ENCODE assay signal across 1 cellular context in the genomic region with DNA sequence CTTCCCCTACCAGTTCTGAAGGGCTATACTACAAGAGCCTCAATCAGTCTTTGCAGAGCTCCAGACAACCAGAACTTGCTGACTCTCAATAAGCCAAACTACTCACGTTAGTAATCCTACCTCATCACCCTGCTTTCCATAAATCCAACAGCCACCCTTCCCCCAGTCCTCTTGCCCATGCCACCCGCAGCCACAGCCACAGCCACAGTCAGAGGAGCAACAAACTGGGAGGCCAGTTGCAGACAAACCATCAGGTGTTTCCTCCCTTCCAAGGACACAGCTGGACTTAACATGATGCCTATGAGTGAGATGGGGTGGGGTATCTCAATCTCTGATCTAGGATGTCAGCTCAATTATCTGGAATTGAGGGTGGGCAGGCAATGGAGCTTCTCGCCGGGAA.
TF ChIP-seq lines count a peak whose summit lies in the region.

No MANE protein-coding gene starts in this region.

TF ChIP-seq in GM23338, 12 proteins besides CTCF, POLR2A, EP300 and RAD21 (continued from another document):
- TF ChIP-seq, protein P1, sequence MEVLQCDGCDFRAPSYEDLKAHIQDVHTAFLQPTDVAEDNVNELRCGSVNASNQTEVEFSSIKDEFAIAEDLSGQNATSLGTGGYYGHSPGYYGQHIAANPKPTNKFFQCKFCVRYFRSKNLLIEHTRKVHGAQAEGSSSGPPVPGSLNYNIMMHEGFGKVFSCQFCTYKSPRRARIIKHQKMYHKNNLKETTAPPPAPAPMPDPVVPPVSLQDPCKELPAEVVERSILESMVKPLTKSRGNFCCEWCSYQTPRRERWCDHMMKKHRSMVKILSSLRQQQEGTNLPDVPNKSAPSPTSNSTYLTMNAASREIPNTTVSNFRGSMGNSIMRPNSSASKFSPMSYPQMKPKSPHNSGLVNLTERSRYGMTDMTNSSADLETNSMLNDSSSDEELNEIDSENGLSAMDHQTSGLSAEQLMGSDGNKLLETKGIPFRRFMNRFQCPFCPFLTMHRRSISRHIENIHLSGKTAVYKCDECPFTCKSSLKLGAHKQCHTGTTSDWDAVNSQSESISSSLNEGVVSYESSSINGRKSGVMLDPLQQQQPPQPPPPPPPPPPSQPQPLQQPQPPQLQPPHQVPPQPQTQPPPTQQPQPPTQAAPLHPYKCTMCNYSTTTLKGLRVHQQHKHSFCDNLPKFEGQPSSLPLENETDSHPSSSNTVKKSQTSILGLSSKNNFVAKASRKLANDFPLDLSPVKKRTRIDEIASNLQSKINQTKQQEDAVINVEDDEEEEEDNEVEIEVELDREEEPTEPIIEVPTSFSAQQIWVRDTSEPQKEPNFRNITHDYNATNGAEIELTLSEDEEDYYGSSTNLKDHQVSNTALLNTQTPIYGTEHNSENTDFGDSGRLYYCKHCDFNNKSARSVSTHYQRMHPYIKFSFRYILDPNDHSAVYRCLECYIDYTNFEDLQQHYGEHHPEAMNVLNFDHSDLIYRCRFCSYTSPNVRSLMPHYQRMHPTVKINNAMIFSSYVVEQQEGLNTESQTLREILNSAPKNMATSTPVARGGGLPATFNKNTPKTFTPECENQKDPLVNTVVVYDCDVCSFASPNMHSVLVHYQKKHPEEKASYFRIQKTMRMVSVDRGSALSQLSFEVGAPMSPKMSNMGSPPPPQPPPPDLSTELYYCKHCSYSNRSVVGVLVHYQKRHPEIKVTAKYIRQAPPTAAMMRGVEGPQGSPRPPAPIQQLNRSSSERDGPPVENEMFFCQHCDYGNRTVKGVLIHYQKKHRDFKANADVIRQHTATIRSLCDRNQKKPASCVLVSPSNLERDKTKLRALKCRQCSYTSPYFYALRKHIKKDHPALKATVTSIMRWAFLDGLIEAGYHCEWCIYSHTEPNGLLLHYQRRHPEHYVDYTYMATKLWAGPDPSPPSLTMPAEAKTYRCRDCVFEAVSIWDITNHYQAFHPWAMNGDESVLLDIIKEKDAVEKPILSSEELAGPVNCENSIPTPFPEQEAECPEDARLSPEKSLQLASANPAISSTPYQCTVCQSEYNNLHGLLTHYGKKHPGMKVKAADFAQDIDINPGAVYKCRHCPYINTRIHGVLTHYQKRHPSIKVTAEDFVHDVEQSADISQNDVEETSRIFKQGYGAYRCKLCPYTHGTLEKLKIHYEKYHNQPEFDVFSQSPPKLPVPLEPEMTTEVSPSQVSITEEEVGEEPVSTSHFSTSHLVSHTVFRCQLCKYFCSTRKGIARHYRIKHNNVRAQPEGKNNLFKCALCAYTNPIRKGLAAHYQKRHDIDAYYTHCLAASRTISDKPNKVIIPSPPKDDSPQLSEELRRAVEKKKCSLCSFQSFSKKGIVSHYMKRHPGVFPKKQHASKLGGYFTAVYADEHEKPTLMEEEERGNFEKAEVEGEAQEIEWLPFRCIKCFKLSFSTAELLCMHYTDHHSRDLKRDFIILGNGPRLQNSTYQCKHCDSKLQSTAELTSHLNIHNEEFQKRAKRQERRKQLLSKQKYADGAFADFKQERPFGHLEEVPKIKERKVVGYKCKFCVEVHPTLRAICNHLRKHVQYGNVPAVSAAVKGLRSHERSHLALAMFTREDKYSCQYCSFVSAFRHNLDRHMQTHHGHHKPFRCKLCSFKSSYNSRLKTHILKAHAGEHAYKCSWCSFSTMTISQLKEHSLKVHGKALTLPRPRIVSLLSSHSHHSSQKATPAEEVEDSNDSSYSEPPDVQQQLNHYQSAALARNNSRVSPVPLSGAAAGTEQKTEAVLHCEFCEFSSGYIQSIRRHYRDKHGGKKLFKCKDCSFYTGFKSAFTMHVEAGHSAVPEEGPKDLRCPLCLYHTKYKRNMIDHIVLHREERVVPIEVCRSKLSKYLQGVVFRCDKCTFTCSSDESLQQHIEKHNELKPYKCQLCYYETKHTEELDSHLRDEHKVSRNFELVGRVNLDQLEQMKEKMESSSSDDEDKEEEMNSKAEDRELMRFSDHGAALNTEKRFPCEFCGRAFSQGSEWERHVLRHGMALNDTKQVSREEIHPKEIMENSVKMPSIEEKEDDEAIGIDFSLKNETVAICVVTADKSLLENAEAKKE (CRISPR knock-in tag; IDR thresholded peaks at IDR 0.05): no peak
- no peak for TF ChIP-seq JUNB (IDR thresholded peaks at IDR 0.05; ENCODE audit: unreplicated experiment)
- no peak for TF ChIP-seq POLR2AphosphoS5 (IDR thresholded peaks at IDR 0.05; ENCODE audit: low read depth)
- TF ChIP-seq NANOG (IDR thresholded peaks at IDR 0.05; ENCODE audit: borderline replicate concordance): no peak
- TF ChIP-seq ZNF114 (CRISPR knock-in tag; IDR thresholded peaks at IDR 0.05): no peak
